In the genomic region with DNA sequence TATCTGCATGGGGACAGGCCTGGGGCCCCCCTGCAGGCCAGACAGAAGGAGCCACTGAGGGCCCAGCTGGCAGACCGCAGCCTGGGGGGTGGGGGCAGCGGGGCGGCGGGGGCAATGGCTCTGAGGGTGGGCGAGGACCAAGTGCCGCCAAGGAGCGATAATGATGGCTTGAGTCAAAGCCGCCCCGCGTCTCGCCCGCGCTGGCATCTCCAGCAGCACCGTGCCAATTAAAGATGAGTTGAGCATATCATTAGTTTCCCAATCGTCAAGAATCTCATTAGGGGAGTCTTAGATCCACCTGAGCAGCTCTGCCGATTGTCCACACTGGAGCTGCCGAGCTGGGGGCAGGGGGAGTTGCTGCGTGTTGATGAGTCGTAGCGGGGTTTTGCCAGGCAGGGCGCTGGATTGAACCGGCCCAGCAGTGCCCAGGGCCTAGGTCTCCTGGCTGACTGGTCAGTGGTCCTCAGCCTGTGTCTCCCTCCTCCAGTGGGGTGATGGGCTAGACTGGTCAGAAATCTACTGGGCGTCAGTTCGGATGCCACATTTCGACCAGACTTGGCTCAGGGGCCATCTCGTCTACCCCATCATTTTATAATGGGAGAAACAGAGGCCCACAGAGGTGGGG, we compare ENCODE assay signal across 2 cellular contexts.
TF ChIP-seq lines count a peak whose summit lies in the region.

No MANE protein-coding gene starts in this region.

TF ChIP-seq in SK-N-SH, 30 proteins besides CTCF, POLR2A, EP300 and RAD21 (continued from another document):
- TF ChIP-seq, protein P1, sequence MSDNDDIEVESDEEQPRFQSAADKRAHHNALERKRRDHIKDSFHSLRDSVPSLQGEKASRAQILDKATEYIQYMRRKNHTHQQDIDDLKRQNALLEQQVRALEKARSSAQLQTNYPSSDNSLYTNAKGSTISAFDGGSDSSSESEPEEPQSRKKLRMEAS (IDR thresholded peaks at IDR 0.05; ENCODE audit: low read depth): no peak
- no peak for TF ChIP-seq TCF12 (IDR thresholded peaks at IDR 0.05)
- TF ChIP-seq, protein P2, sequence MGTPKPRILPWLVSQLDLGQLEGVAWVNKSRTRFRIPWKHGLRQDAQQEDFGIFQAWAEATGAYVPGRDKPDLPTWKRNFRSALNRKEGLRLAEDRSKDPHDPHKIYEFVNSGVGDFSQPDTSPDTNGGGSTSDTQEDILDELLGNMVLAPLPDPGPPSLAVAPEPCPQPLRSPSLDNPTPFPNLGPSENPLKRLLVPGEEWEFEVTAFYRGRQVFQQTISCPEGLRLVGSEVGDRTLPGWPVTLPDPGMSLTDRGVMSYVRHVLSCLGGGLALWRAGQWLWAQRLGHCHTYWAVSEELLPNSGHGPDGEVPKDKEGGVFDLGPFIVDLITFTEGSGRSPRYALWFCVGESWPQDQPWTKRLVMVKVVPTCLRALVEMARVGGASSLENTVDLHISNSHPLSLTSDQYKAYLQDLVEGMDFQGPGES (IDR thresholded peaks at IDR 0.05; ENCODE audit: low read depth, low read length): no peak
- TF ChIP-seq MEF2A (IDR thresholded peaks at IDR 0.05; ENCODE audit: borderline replicate concordance, low read depth): no peak
- TF ChIP-seq RXRA (IDR thresholded peaks at IDR 0.05; ENCODE audit: borderline replicate concordance, low read depth): no peak
- TF ChIP-seq TEAD4 (IDR thresholded peaks at IDR 0.05; ENCODE audit: borderline replicate concordance, insufficient read depth): no peak
- TF ChIP-seq NFIC (IDR thresholded peaks at IDR 0.05; ENCODE audit: borderline replicate concordance): no peak
- TF ChIP-seq, protein P3, sequence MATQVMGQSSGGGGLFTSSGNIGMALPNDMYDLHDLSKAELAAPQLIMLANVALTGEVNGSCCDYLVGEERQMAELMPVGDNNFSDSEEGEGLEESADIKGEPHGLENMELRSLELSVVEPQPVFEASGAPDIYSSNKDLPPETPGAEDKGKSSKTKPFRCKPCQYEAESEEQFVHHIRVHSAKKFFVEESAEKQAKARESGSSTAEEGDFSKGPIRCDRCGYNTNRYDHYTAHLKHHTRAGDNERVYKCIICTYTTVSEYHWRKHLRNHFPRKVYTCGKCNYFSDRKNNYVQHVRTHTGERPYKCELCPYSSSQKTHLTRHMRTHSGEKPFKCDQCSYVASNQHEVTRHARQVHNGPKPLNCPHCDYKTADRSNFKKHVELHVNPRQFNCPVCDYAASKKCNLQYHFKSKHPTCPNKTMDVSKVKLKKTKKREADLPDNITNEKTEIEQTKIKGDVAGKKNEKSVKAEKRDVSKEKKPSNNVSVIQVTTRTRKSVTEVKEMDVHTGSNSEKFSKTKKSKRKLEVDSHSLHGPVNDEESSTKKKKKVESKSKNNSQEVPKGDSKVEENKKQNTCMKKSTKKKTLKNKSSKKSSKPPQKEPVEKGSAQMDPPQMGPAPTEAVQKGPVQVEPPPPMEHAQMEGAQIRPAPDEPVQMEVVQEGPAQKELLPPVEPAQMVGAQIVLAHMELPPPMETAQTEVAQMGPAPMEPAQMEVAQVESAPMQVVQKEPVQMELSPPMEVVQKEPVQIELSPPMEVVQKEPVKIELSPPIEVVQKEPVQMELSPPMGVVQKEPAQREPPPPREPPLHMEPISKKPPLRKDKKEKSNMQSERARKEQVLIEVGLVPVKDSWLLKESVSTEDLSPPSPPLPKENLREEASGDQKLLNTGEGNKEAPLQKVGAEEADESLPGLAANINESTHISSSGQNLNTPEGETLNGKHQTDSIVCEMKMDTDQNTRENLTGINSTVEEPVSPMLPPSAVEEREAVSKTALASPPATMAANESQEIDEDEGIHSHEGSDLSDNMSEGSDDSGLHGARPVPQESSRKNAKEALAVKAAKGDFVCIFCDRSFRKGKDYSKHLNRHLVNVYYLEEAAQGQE (IDR thresholded peaks at IDR 0.05; ENCODE audit: low read depth, low read length): no peak
- no peak for TF ChIP-seq RFX5 (IDR thresholded peaks at IDR 0.05; ENCODE audit: low read length)

TF ChIP-seq in SK-N-SH treated with all-trans-retinoic acid at 6 μM for 48 hours, 23 proteins besides CTCF, POLR2A, EP300 and RAD21 (continued from another document):
- TF ChIP-seq, protein P4, sequence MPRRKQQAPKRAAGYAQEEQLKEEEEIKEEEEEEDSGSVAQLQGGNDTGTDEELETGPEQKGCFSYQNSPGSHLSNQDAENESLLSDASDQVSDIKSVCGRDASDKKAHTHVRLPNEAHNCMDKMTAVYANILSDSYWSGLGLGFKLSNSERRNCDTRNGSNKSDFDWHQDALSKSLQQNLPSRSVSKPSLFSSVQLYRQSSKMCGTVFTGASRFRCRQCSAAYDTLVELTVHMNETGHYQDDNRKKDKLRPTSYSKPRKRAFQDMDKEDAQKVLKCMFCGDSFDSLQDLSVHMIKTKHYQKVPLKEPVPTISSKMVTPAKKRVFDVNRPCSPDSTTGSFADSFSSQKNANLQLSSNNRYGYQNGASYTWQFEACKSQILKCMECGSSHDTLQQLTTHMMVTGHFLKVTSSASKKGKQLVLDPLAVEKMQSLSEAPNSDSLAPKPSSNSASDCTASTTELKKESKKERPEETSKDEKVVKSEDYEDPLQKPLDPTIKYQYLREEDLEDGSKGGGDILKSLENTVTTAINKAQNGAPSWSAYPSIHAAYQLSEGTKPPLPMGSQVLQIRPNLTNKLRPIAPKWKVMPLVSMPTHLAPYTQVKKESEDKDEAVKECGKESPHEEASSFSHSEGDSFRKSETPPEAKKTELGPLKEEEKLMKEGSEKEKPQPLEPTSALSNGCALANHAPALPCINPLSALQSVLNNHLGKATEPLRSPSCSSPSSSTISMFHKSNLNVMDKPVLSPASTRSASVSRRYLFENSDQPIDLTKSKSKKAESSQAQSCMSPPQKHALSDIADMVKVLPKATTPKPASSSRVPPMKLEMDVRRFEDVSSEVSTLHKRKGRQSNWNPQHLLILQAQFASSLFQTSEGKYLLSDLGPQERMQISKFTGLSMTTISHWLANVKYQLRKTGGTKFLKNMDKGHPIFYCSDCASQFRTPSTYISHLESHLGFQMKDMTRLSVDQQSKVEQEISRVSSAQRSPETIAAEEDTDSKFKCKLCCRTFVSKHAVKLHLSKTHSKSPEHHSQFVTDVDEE (CRISPR knock-in tag; IDR thresholded peaks at IDR 0.05): no peak
- TF ChIP-seq ESRRG (CRISPR knock-in tag; IDR thresholded peaks at IDR 0.05) (no peak), BACH2 (CRISPR knock-in tag; IDR thresholded peaks at IDR 0.05; ENCODE audit: borderline replicate concordance) (no peak), ZNF70 (CRISPR knock-in tag; IDR thresholded peaks at IDR 0.05) (no peak), GLIS3 (CRISPR knock-in tag; IDR thresholded peaks at IDR 0.05) (no peak), TOX (CRISPR knock-in tag; IDR thresholded peaks at IDR 0.05; ENCODE audit: borderline replicate concordance) (no peak), TCF4 (CRISPR knock-in tag; IDR thresholded peaks at IDR 0.05; ENCODE audit: borderline replicate concordance) (no peak), ZFP3 (CRISPR knock-in tag; IDR thresholded peaks at IDR 0.05) (no peak), ZC3H10 (CRISPR knock-in tag; IDR thresholded peaks at IDR 0.05) (no peak), OSR1 (CRISPR knock-in tag; IDR thresholded peaks at IDR 0.05) (no peak), ARNTL (CRISPR knock-in tag; IDR thresholded peaks at IDR 0.05; ENCODE audit: borderline replicate concordance, low read depth) (no peak)
